ENCODE assay signal across 1 cellular context in the genomic region with DNA sequence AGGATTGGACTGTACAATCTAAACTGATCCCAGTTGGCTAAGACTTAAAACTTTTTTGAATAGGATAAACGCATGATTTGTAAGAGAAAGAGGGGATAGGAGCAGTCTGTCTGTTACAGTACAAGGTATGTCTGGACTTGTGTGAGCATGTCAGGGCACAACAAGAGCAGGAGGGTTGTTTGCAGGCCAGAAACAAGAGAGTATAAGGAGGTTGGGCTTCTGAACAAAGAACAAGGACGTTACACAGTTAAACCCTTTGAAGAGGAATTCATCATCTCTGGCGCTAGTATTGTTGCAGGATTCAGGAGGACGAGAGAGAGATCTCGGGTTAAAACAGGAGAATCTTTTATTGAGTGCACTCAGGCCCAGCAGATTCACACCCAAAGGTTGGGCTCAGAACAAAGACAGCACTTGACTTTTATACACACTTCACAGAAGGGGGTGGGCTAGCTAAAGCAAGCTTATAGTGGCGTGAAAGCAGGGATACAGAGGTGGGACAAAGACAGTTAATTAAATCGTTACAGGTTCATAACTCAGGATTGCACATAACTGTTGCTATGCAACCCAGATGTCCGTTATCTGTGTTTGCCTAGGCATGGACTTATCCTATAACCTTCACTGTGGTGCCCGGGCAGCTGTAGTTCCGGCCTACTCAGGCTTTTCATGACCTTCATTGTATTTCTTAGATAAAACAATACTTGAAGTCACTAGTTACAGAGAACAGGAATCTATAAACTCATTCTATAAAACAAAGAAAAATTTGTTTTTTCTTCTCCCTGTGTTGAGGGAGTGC.
TF ChIP-seq lines count a peak whose summit lies in the region.

No MANE protein-coding gene starts in this region.

TF ChIP-seq in GM23338, 12 proteins besides CTCF, POLR2A, EP300 and RAD21 (continued from another document):
- TF ChIP-seq, protein P1, sequence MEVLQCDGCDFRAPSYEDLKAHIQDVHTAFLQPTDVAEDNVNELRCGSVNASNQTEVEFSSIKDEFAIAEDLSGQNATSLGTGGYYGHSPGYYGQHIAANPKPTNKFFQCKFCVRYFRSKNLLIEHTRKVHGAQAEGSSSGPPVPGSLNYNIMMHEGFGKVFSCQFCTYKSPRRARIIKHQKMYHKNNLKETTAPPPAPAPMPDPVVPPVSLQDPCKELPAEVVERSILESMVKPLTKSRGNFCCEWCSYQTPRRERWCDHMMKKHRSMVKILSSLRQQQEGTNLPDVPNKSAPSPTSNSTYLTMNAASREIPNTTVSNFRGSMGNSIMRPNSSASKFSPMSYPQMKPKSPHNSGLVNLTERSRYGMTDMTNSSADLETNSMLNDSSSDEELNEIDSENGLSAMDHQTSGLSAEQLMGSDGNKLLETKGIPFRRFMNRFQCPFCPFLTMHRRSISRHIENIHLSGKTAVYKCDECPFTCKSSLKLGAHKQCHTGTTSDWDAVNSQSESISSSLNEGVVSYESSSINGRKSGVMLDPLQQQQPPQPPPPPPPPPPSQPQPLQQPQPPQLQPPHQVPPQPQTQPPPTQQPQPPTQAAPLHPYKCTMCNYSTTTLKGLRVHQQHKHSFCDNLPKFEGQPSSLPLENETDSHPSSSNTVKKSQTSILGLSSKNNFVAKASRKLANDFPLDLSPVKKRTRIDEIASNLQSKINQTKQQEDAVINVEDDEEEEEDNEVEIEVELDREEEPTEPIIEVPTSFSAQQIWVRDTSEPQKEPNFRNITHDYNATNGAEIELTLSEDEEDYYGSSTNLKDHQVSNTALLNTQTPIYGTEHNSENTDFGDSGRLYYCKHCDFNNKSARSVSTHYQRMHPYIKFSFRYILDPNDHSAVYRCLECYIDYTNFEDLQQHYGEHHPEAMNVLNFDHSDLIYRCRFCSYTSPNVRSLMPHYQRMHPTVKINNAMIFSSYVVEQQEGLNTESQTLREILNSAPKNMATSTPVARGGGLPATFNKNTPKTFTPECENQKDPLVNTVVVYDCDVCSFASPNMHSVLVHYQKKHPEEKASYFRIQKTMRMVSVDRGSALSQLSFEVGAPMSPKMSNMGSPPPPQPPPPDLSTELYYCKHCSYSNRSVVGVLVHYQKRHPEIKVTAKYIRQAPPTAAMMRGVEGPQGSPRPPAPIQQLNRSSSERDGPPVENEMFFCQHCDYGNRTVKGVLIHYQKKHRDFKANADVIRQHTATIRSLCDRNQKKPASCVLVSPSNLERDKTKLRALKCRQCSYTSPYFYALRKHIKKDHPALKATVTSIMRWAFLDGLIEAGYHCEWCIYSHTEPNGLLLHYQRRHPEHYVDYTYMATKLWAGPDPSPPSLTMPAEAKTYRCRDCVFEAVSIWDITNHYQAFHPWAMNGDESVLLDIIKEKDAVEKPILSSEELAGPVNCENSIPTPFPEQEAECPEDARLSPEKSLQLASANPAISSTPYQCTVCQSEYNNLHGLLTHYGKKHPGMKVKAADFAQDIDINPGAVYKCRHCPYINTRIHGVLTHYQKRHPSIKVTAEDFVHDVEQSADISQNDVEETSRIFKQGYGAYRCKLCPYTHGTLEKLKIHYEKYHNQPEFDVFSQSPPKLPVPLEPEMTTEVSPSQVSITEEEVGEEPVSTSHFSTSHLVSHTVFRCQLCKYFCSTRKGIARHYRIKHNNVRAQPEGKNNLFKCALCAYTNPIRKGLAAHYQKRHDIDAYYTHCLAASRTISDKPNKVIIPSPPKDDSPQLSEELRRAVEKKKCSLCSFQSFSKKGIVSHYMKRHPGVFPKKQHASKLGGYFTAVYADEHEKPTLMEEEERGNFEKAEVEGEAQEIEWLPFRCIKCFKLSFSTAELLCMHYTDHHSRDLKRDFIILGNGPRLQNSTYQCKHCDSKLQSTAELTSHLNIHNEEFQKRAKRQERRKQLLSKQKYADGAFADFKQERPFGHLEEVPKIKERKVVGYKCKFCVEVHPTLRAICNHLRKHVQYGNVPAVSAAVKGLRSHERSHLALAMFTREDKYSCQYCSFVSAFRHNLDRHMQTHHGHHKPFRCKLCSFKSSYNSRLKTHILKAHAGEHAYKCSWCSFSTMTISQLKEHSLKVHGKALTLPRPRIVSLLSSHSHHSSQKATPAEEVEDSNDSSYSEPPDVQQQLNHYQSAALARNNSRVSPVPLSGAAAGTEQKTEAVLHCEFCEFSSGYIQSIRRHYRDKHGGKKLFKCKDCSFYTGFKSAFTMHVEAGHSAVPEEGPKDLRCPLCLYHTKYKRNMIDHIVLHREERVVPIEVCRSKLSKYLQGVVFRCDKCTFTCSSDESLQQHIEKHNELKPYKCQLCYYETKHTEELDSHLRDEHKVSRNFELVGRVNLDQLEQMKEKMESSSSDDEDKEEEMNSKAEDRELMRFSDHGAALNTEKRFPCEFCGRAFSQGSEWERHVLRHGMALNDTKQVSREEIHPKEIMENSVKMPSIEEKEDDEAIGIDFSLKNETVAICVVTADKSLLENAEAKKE (CRISPR knock-in tag; IDR thresholded peaks at IDR 0.05): no peak
- TF ChIP-seq STAT1 (IDR thresholded peaks at IDR 0.05; ENCODE audit: unreplicated experiment) (no peak), JUNB (IDR thresholded peaks at IDR 0.05; ENCODE audit: unreplicated experiment) (no peak), CREB1 (CRISPR knock-in tag; IDR thresholded peaks at IDR 0.05; ENCODE audit: low read depth) (no peak), ZNF114 (CRISPR knock-in tag; IDR thresholded peaks at IDR 0.05) (no peak), EZH2 (IDR thresholded peaks at IDR 0.05; ENCODE audit: low read depth, unreplicated experiment) (no peak), POLR2AphosphoS5 (IDR thresholded peaks at IDR 0.05; ENCODE audit: low read depth) (no peak)
- TF ChIP-seq, protein P2, sequence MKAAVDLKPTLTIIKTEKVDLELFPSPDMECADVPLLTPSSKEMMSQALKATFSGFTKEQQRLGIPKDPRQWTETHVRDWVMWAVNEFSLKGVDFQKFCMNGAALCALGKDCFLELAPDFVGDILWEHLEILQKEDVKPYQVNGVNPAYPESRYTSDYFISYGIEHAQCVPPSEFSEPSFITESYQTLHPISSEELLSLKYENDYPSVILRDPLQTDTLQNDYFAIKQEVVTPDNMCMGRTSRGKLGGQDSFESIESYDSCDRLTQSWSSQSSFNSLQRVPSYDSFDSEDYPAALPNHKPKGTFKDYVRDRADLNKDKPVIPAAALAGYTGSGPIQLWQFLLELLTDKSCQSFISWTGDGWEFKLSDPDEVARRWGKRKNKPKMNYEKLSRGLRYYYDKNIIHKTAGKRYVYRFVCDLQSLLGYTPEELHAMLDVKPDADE (IDR thresholded peaks at IDR 0.05): no peak
TF ChIP-seq in GM23338: peak in this region for 0.
